In genomic region chr21:33976082-33976979, GRCh38 we compare ENCODE assay signal across 8 cellular contexts.
DNase-seq lines count a peak whose midpoint lies in the region; ATAC-seq lines count a peak whose summit lies in the region.

No MANE protein-coding gene starts in this region.

- DNase-seq in CD4-positive, alpha-beta memory T cell: peak; percentile 21 to 80 (median 29)
- peak; percentile 91 for DNase-seq in SW480 (ENCODE audit: low spot score)
- peak; percentile 88 for DNase-seq in amniotic stem cell (lab: John Stamatoyannopoulos, UW)
- DNase-seq in iPS-NIHi7 (ENCODE audit: extremely low spot score): peak; percentile 39
- peak in 2 of 3 donors; percentile 21 to 31 for DNase-seq in stimulated activated CD4-positive, alpha-beta T cell treated with anti-CD3 and anti-CD28 coated beads, TNF-alpha, amount 100 ng/mL, for 1 hour (ENCODE audit: low read depth in 3 of 3, low spot score in 1 of 3)
- DNase-seq in NCI-H446 treated with DMSO at 0.1 percent for 48 hours (lab: John Stamatoyannopoulos, UW): no peak

- H3K27me3 ChIP-seq in CD4-positive, alpha-beta memory T cell (ENCODE audit: insufficient read depth, low read length): no peaks in the 10 kb centered on the region

- peak overlapping the region; percentile 67 to 98 (median 94) for H3K27ac Mint-ChIP-seq in CD4-positive, alpha-beta memory T cell

- H3K36me3 ChIP-seq in CD4-positive, alpha-beta memory T cell (ENCODE audit: insufficient read depth, low read length): peaks cover under 1% of the 10 kb centered on the region

- peaks cover 37 to 58% (median 48%) of the 10 kb centered on the region in 4 donors for H3K4me1 Mint-ChIP-seq in CD4-positive, alpha-beta memory T cell

- H3K36me3 Mint-ChIP-seq in CD4-positive, alpha-beta memory T cell: peaks cover 5 to 7% of the 10 kb centered on the region in 2 donors

- H3K4me3 Mint-ChIP-seq in CD4-positive, alpha-beta memory T cell: peak overlapping the region; percentile 41 to 83 (median 66)

- CTCF ChIA-PET in CD4-positive, alpha-beta memory T cell (lab: Charles Lee; ENCODE audit: partially characterized antibody): interaction anchor here (0.9 to 2.9 kb wide), 7 partner anchors 10 to 386 kb away, joined by 3 to 13 read pairs (median 3); no protein-coding TSS in a partner anchor

- POLR2A ChIA-PET in CD4-positive, alpha-beta memory T cell (lab: Charles Lee; ENCODE audit: partially characterized antibody): interaction anchor here (0.6 to 15.3 kb wide), 16 partner anchors 10 to 99 kb away, joined by 3 to 230 read pairs (median 5); partner anchors contain the start of genes ATP5PO, MRPS6 and SLC5A3

- H3K4me1 ChIP-seq in CD4-positive, alpha-beta memory T cell (ENCODE audit: insufficient read depth, low read length): peaks cover 33% of the 10 kb centered on the region

- H3K9me3 ChIP-seq in CD4-positive, alpha-beta memory T cell (ENCODE audit: control insufficient read depth in 1 of 2, low read length in 2 of 2): no peaks in the 10 kb centered on the region

- no peaks in the 10 kb centered on the region for H3K9me3 Mint-ChIP-seq in CD4-positive, alpha-beta memory T cell

- intact Hi-C loops in CD4-positive, alpha-beta memory T cell (cut with micrococcal nuclease): loop anchor here (1.0 to 2.0 kb wide), 2 partner anchors 28 to 52 kb away; no protein-coding TSS in a partner anchor

- ATAC-seq in GM19463 (IDR thresholded peaks at IDR 0.05; ENCODE audit: unreplicated experiment) (peak; percentile 37), HG03457 (IDR thresholded peaks at IDR 0.05; ENCODE audit: unreplicated experiment) (peak; percentile 30)

- peak overlapping the region; percentile 58 for H3K27ac ChIP-seq in CD4-positive, alpha-beta memory T cell (ENCODE audit: low read depth, low read length)

- no peaks in the 10 kb centered on the region for H3K27me3 Mint-ChIP-seq in CD4-positive, alpha-beta memory T cell

- H3K4me3 ChIP-seq in CD4-positive, alpha-beta memory T cell (ENCODE audit: low read length in 2 of 2): peak overlapping the region; percentile 0 to 7
